ENCODE assay signal across 22 cellular contexts in genomic region chrX:1417921-1418875, GRCh38. TPM values are rescaled to one million over a fixed set of nuclear protein-coding genes. Genes with fewer than 3 reads are reported as not detected.
DNase-seq lines count a peak whose midpoint lies in the region; ATAC-seq, FAIRE-seq and TF ChIP-seq lines count a peak whose summit lies in the region.
"Had no signal": no experiment of that assay in that cellular context is flagged by ENCODE, and none has a peak within 500 bp of the region (broad histone marks: within the 10 kb centered on the region; RNA-seq: fewer than 3 reads in every experiment).

No MANE protein-coding gene starts in this region.

- no peak overlapping the region for H3K4me3 ChIP-seq in heart left ventricle
- H3K4me3 ChIP-seq in OCI-LY1 (ENCODE audit: low read depth, low read length, poor library complexity, severe bottlenecking), result no peak overlapping the region
- H3K4me3 ChIP-seq in HepG2 (replicated peaks in 1 of 3; ENCODE audit: insufficient read depth in 1 of 3, low read depth in 2 of 3, low read length in 3 of 3), result no peak overlapping the region
- no peak overlapping the region for H3K4me3 ChIP-seq in upper lobe of right lung
- H3K4me3 ChIP-seq in A673 (ENCODE audit: low read depth, low read length, poor library complexity, severe bottlenecking), result no peak overlapping the region
- H3K4me3 ChIP-seq: GM23338, mucosa of descending colon, SK-N-MC, transverse colon had no signal

- WGBS in heart left ventricle, 4 donors, result 92 to 96% (median 94%) methylated on average over 20 to 24 of the region's 24 CpGs
- WGBS in HepG2 (ENCODE audit: low lambda C conversion rate), result 97% methylated on average over 22 of the region's 24 CpGs

- in situ Hi-C loops in HepG2 (cut with HindIII; ENCODE audit: extremely low pct_ligation_motif_present, low pct_unique_long_range_greater_than_20kb), result no loop called here

- H3K36me3 ChIP-seq in heart left ventricle (peaks cover 2 to 64% (median 45%) of the 10 kb centered on the region in 9 donors), OCI-LY1 (ENCODE audit: insufficient read depth, low read length) (peaks cover 80% of the 10 kb centered on the region), HepG2 (replicated peaks in 1 of 2; ENCODE audit: control insufficient read depth in 1 of 2, insufficient read depth in 2 of 2, low read length in 2 of 2) (peaks cover 9 to 19% of the 10 kb centered on the region in 2 experiments; a peak in 4 of 5 replicates), upper lobe of right lung (peaks cover 36% of the 10 kb centered on the region), A673 (ENCODE audit: insufficient read depth, low read length, poor library complexity, severe bottlenecking) (peaks cover 42% of the 10 kb centered on the region)

- TF ChIP-seq CTCF in heart left ventricle (IDR thresholded peaks at IDR 0.05) (no peak), OCI-LY1 (IDR thresholded peaks at IDR 0.05; ENCODE audit: low read length) (no peak), HepG2 (CRISPR knock-in tag; IDR thresholded peaks at IDR 0.05) (no peak), upper lobe of right lung (IDR thresholded peaks at IDR 0.05) (no peak), A673 (conservative IDR thresholded peaks at IDR 0.05; ENCODE audit: low read depth, low read length) (no peak)

- TF ChIP-seq POLR2A in heart left ventricle (IDR thresholded peaks at IDR 0.05) (no peak), HepG2 (IDR thresholded peaks at IDR 0.05; ENCODE audit: insufficient read depth in 1 of 2, low read depth in 2 of 2, low read length in 2 of 2) (0 out of 4 replicates have a peak, but pooled peaks of 1 of the 2 experiments have one; percentile 22), erythroblast (IDR thresholded peaks at IDR 0.05; ENCODE audit: low read length) (no peak)

- H3K9me3 ChIP-seq in heart left ventricle (peaks cover 0 to 27% (median 17%) of the 10 kb centered on the region in 12 donors), OCI-LY1 (ENCODE audit: low read length) (peaks cover 9% of the 10 kb centered on the region), HepG2 (ENCODE audit: low read length) (peaks cover 9% of the 10 kb centered on the region; the same call in 1 of the 2 replicates), upper lobe of right lung (no peaks in the 10 kb centered on the region), A673 (ENCODE audit: low read depth, low read length, poor library complexity, severe bottlenecking) (peaks cover 15% of the 10 kb centered on the region)

- H3K27ac ChIP-seq in heart left ventricle (no peak overlapping the region), OCI-LY1 (ENCODE audit: low read depth, low read length, poor library complexity, severe bottlenecking) (peak overlapping the region; percentile 42), HepG2 (ENCODE audit: extremely low read length, insufficient read depth, low read length) (no peak overlapping the region), upper lobe of right lung (no peak overlapping the region), A673 (ENCODE audit: low read depth, low read length, poor library complexity, severe bottlenecking) (no peak overlapping the region)
- H3K27ac ChIP-seq: parathyroid adenoma, SK-N-MC, transverse colon had no signal

- CTCF ChIA-PET in HepG2 (lab: Yijun Ruan, JAX; ENCODE audit: low intra/inter-chr PET ratio, low total read pairs) (no interaction called here), A673 (lab: Charles Lee) (no interaction called here)

- no peak for TF ChIP-seq EP300 in HepG2 (IDR thresholded peaks at IDR 0.05; ENCODE audit: low read depth in 2 of 2, low read length in 2 of 2)
- TF ChIP-seq EP300 in HepG2 (CRISPR knock-in tag; IDR thresholded peaks at IDR 0.05; ENCODE audit: borderline replicate concordance), result no peak

- H3K27me3 ChIP-seq in heart left ventricle (no peaks in the 10 kb centered on the region), OCI-LY1 (ENCODE audit: insufficient read depth, low read length) (no peaks in the 10 kb centered on the region), HepG2 (ENCODE audit: control insufficient read depth in 1 of 2, insufficient read depth in 2 of 2, low read length in 2 of 2) (no peaks in the 10 kb centered on the region), upper lobe of right lung (no peaks in the 10 kb centered on the region), A673 (replicated peaks; ENCODE audit: insufficient read depth, low read depth, low read length, poor library complexity) (no peaks in the 10 kb centered on the region)
- H3K27me3 ChIP-seq: transverse colon had no signal

- DNase-seq in left ventricle myocardium superior (peak; percentile 22), heart left ventricle (no peak), HepG2 (ENCODE audit: low spot score) (no peak), upper lobe of right lung (peak; percentile 52), erythroblast (lab: John Stamatoyannopoulos, UW) (no peak), A673 (ENCODE audit: low spot score) (no peak), kidney glomerular epithelial cell (lab: John Stamatoyannopoulos, UW) (no peak)
- DNase-seq: activated CD4-positive, alpha-beta T cell treated with anti-CD3 and anti-CD28 coated beads, Interleukin-2, amount 10 ng/mL, durations not matched to agents 24 days and 14 days; effector CD8-positive, alpha-beta T cell; foreskin melanocyte; NCI-H1048; NCI-H1694 treated with DMSO at 0.1 percent for 48 hours; NCI-H526 treated with DMSO at 0.1 percent for 48 hours; stimulated activated CD8-positive, alpha-beta memory T cell treated with anti-CD3 and anti-CD28 coated beads, Interleukin-4, amount 100 ng/mL, for 48 hours; T-helper 2 cell; transverse colon had no signal

- ATAC-seq in left ventricle myocardium superior, result no peak
- no peak for ATAC-seq in heart left ventricle
- no peak for ATAC-seq in HepG2
- ATAC-seq in upper lobe of right lung, result no peak

- no peaks in the 10 kb centered on the region for H3K9me2 ChIP-seq in OCI-LY1 (ENCODE audit: low read depth, low read length)

- H2AFZ ChIP-seq in OCI-LY1 (ENCODE audit: low read length) (no peak overlapping the region), HepG2 (ENCODE audit: low read length) (no peak overlapping the region)
- H2AFZ ChIP-seq: GM23338, parathyroid adenoma had no signal

- H3K4me1 ChIP-seq in heart left ventricle, result no peaks in the 10 kb centered on the region
- peaks cover 17% of the 10 kb centered on the region for H3K4me1 ChIP-seq in OCI-LY1 (ENCODE audit: insufficient read depth, low read length, severe bottlenecking)
- peaks cover 12% of the 10 kb centered on the region for H3K4me1 ChIP-seq in HepG2 (ENCODE audit: insufficient read depth, low read length)
- no peaks in the 10 kb centered on the region for H3K4me1 ChIP-seq in upper lobe of right lung
- H3K4me1 ChIP-seq in A673 (ENCODE audit: insufficient read depth, low read length, poor library complexity, severe bottlenecking), result no peaks in the 10 kb centered on the region
- H3K4me1 ChIP-seq: parathyroid adenoma, transverse colon had no signal

- no peak for TF ChIP-seq RAD21 in HepG2 (CRISPR knock-in tag; IDR thresholded peaks at IDR 0.05)

- no peak for FAIRE-seq in HepG2 (lab: Jason Lieb, UNC)
- FAIRE-seq: GM18507 had no signal

- H4K20me1 ChIP-seq in OCI-LY1 (ENCODE audit: insufficient read depth, low read length) (no peaks in the 10 kb centered on the region), HepG2 (ENCODE audit: insufficient read depth, low read length) (peaks cover 3% of the 10 kb centered on the region; the same call in 1 of the 2 replicates)

- no peaks in the 10 kb centered on the region for H3F3A ChIP-seq in OCI-LY1 (ENCODE audit: insufficient read depth, low read length)

- no peak overlapping the region for H3K9ac ChIP-seq in OCI-LY1 (ENCODE audit: low read length)
- no peak overlapping the region for H3K9ac ChIP-seq in HepG2 (ENCODE audit: insufficient read depth, low read depth, low read length)
- H3K9ac ChIP-seq: parathyroid adenoma had no signal

- POLR2A ChIA-PET in HepG2 (lab: Yijun Ruan, JAX) (no interaction called here), A673 (lab: Charles Lee; ENCODE audit: low non-redundant PET) (no interaction called here)

- H3K4me2 ChIP-seq in OCI-LY1 (ENCODE audit: low read length) (no peak overlapping the region), HepG2 (ENCODE audit: low read depth, low read length) (no peak overlapping the region)
- H3K4me2 ChIP-seq: GM23338 had no signal

- H3K79me2 ChIP-seq in OCI-LY1 (ENCODE audit: insufficient read depth, low read length) (no peaks in the 10 kb centered on the region), HepG2 (ENCODE audit: insufficient read depth, low read length) (no peaks in the 10 kb centered on the region)
- H3K79me2 ChIP-seq: parathyroid adenoma had no signal

- intact Hi-C loops in left ventricle myocardium superior (cut with micrococcal nuclease) (no loop called here), heart left ventricle (cut with DNase I) (no loop called here), HepG2 (cut with micrococcal nuclease; ENCODE audit: unreplicated experiment) (no loop called here), upper lobe of right lung (cut with DNase I) (no loop called here), A673 (cut with micrococcal nuclease; ENCODE audit: unreplicated experiment) (no loop called here)

- no TSS peak for BruUV-seq in HepG2 (replicated peaks; lab: Mats Ljungman, UMichigan)
- no TSS peak for BruUV-seq in A673 (replicated peaks; lab: Mats Ljungman, UMichigan)

RNA-seq across cellular contexts. Expression of gene SLC25A6, which starts 26.3 kb away (rescaled TPM):
- total RNA-seq in left ventricle myocardium superior (172 TPM), heart left ventricle (100 to 1,000 TPM; 109 to 197 (median 129) TPM), HepG2 (2016; rRNA removed; fragmentation: Illumina TruSeq; extraction: Trizol) (138 and 149 TPM in 2 replicates), upper lobe of right lung (337 TPM), A673 (2021) (423 and 432 TPM in 2 replicates)
- polyA plus RNA-seq in heart left ventricle (100 to 1,000 TPM in 1 of 2 donors, 10 to 100 TPM in 1; 78.2 to 232 TPM), HepG2 (2011; rRNA removed) (581 and 646 TPM in 2 replicates)
- 172 and 192 TPM in 2 replicates for total RNA-seq in HepG2 (2016; cell fraction: cytosol; rRNA removed; fragmentation: Illumina TruSeq; extraction: Trizol; ENCODE audit: low read depth)
- total RNA-seq in HepG2 (2016; cell fraction: insoluble cytoplasmic fraction; rRNA removed; fragmentation: Illumina TruSeq; extraction: Trizol), result 133 and 147 TPM in 2 replicates
- total RNA-seq in HepG2 (2016; cell fraction: membrane; rRNA removed; fragmentation: Illumina TruSeq; extraction: Trizol), result 398 and 417 TPM in 2 replicates
- total RNA-seq in HepG2 (2016; cell fraction: nucleus; rRNA removed; fragmentation: Illumina TruSeq; extraction: Trizol), result 70.1 and 77.0 TPM in 2 replicates
- 843 and 1,123 TPM in 2 replicates for polyA plus RNA-seq in HepG2 (2011; cell fraction: cytosol; rRNA removed)
- polyA plus RNA-seq in HepG2 (2011; cell fraction: nucleus; rRNA removed), result 370 and 374 TPM in 2 replicates
- polyA plus RNA-seq in HepG2 (2012), result 420 and 577 TPM in 2 replicates
- 585 and 646 TPM in 2 replicates for polyA plus RNA-seq in HepG2 (2016; cell fraction: cytosol; fragmentation: Illumina TruSeq; extraction: Trizol; ENCODE audit: low read depth)
- 347 and 418 TPM in 2 replicates for polyA plus RNA-seq in HepG2 (2016; cell fraction: insoluble cytoplasmic fraction; fragmentation: Illumina TruSeq; extraction: Trizol; ENCODE audit: low read depth)
- polyA plus RNA-seq in HepG2 (2016; cell fraction: membrane; fragmentation: Illumina TruSeq; extraction: Trizol; ENCODE audit: low read depth), result 997 and 1,138 TPM in 2 replicates
- polyA plus RNA-seq in HepG2 (2016; cell fraction: nucleus; fragmentation: Illumina TruSeq; extraction: Trizol; ENCODE audit: insufficient read depth, low read depth), result 257 and 286 TPM in 2 replicates
- 353 and 783 TPM in 2 replicates for polyA minus RNA-seq in HepG2 (2011; rRNA and poly(A)+ RNA removed; ENCODE audit: low replicate concordance)
- polyA minus RNA-seq in HepG2 (2011; cell fraction: cytosol; rRNA and poly(A)+ RNA removed), result 413 and 414 TPM in 2 replicates
- 151 and 162 TPM in 2 replicates for polyA minus RNA-seq in HepG2 (2011; cell fraction: nucleus; rRNA and poly(A)+ RNA removed)

RNA-seq across cellular contexts. Expression of gene ASMTL, which starts 34.5 kb away (rescaled TPM):
- total RNA-seq in left ventricle myocardium superior (34.3 TPM), heart left ventricle (10 to 100 TPM; 25.3 to 44.6 (median 29.1) TPM), HepG2 (2016; rRNA removed; fragmentation: Illumina TruSeq; extraction: Trizol) (5.6 and 6.3 TPM in 2 replicates), upper lobe of right lung (23.8 TPM), A673 (2021) (24.9 and 33.5 TPM in 2 replicates)
- polyA plus RNA-seq in heart left ventricle (10 to 100 TPM; 20.2 to 42.3 TPM), HepG2 (2011; rRNA removed) (16.3 and 16.4 TPM in 2 replicates)
- total RNA-seq in HepG2 (2016; cell fraction: cytosol; rRNA removed; fragmentation: Illumina TruSeq; extraction: Trizol; ENCODE audit: low read depth), result 1.3 and 1.9 TPM in 2 replicates
- total RNA-seq in HepG2 (2016; cell fraction: insoluble cytoplasmic fraction; rRNA removed; fragmentation: Illumina TruSeq; extraction: Trizol), result 5.5 and 6.1 TPM in 2 replicates
- total RNA-seq in HepG2 (2016; cell fraction: membrane; rRNA removed; fragmentation: Illumina TruSeq; extraction: Trizol), result 2.5 and 2.6 TPM in 2 replicates
- total RNA-seq in HepG2 (2016; cell fraction: nucleus; rRNA removed; fragmentation: Illumina TruSeq; extraction: Trizol), result 4.9 and 6.4 TPM in 2 replicates
- polyA plus RNA-seq in HepG2 (2011; cell fraction: cytosol; rRNA removed), result 10.6 and 17.6 TPM in 2 replicates
- 20.1 and 27.5 TPM in 2 replicates for polyA plus RNA-seq in HepG2 (2011; cell fraction: nucleus; rRNA removed)
- 11.5 and 12.3 TPM in 2 replicates for polyA plus RNA-seq in HepG2 (2012)
- polyA plus RNA-seq in HepG2 (2016; cell fraction: cytosol; fragmentation: Illumina TruSeq; extraction: Trizol; ENCODE audit: low read depth), result 1.6 and 2.0 TPM in 2 replicates
- polyA plus RNA-seq in HepG2 (2016; cell fraction: insoluble cytoplasmic fraction; fragmentation: Illumina TruSeq; extraction: Trizol; ENCODE audit: low read depth), result 10.7 and 11.3 TPM in 2 replicates
- polyA plus RNA-seq in HepG2 (2016; cell fraction: membrane; fragmentation: Illumina TruSeq; extraction: Trizol; ENCODE audit: low read depth), result 2.3 and 2.4 TPM in 2 replicates
- polyA plus RNA-seq in HepG2 (2016; cell fraction: nucleus; fragmentation: Illumina TruSeq; extraction: Trizol; ENCODE audit: insufficient read depth, low read depth), result 11.5 and 12.7 TPM in 2 replicates
- polyA minus RNA-seq in HepG2 (2011; rRNA and poly(A)+ RNA removed; ENCODE audit: low replicate concordance), result 9.3 and 19.0 TPM in 2 replicates
- 10.4 and 11.7 TPM in 2 replicates for polyA minus RNA-seq in HepG2 (2011; cell fraction: cytosol; rRNA and poly(A)+ RNA removed)
- polyA minus RNA-seq in HepG2 (2011; cell fraction: nucleus; rRNA and poly(A)+ RNA removed), result 8.6 and 12.7 TPM in 2 replicates

Comparison
In these comparisons a context has a peak if more than half of its experiments do, and no peak if none do; other contexts are left out.
1. DNase-seq: peak in left ventricle myocardium superior (single experiment) and upper lobe of right lung (single experiment); none in heart left ventricle (0 of 5), HepG2 (single experiment), erythroblast (0 of 2), A673 (single experiment) and kidney glomerular epithelial cell (single experiment).